ENCODE assay signal across 8 cellular contexts in the genomic region with DNA sequence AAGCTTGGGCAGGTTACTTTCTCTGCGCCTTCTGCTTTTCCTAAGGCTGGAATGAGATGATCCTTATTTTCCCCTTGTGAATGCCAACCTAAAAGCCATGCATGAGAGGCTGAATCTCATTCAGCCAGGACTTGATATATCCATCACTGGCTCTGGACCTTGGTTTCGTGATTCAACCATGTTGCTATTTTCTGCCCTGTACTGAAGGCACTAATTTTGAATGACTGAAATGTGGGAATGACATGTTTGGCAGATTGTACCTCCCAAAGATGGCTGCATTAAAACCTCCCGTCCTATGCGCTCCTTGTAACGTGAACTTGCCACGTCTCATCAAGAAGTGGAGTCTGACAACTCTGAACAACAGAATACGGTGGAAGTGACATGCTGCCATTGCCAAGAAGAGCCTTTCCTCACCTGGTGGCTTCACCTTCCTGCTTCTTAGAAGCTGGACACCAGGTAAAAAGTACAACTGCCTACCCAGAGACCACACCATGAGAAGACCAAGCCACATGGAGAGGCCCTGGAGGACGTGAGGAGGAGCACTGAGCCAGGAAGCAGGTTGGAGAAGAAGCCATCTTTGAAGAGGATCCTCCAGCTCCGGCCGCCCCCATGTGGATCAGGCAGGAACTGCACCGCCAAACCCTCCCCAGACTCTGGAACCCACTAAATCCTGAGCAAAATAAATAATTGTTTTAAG.
DNase-seq lines count a peak whose midpoint lies in the region; ATAC-seq and TF ChIP-seq lines count a peak whose summit lies in the region.

No MANE protein-coding gene starts in this region.

- peak; percentile 90 for TF ChIP-seq CTCF in RWPE2 (IDR thresholded peaks at IDR 0.05; ENCODE audit: poor library complexity, severe bottlenecking)
- peak; percentile 65 to 82 (median 74) for TF ChIP-seq CTCF in gastroesophageal sphincter (IDR thresholded peaks at IDR 0.05)
- TF ChIP-seq CTCF in progenitor cell of endocrine pancreas (IDR thresholded peaks at IDR 0.05; ENCODE audit: unreplicated experiment), result peak; percentile 71

- DNase-seq in CD4-positive, CD25-positive, alpha-beta regulatory T cell, result peak; percentile 19 to 66 (median 37)
- DNase-seq in KG1 (lab: John Stamatoyannopoulos, UW) (peak; percentile 44), RWPE2 (ENCODE audit: low spot score) (no peak), progenitor cell of endocrine pancreas (ENCODE audit: low spot score, unreplicated experiment) (peak; percentile 36), cortex of kidney (lab: John Stamatoyannopoulos, UW) (no peak)
- peak; percentile 31 for DNase-seq in activated gamma-delta T cell treated with anti-CD3 and anti-CD28 coated beads, Interleukin-2, amount 50 U/mL, for 16 hours (ENCODE audit: low read depth)

- no peak for TF ChIP-seq EP300 in gastroesophageal sphincter (IDR thresholded peaks at IDR 0.05)

- no peak for TF ChIP-seq POLR2A in gastroesophageal sphincter (IDR thresholded peaks at IDR 0.05)

- no peaks in the 10 kb centered on the region for H3K9me3 ChIP-seq in CD4-positive, CD25-positive, alpha-beta regulatory T cell (ENCODE audit: control insufficient read depth in 2 of 2, low read length in 2 of 2)
- no peaks in the 10 kb centered on the region for H3K9me3 ChIP-seq in RWPE2 (ENCODE audit: severe bottlenecking)
- no peaks in the 10 kb centered on the region for H3K9me3 ChIP-seq in gastroesophageal sphincter

- H3K27ac ChIP-seq in CD4-positive, CD25-positive, alpha-beta regulatory T cell (ENCODE audit: insufficient read depth, low read length, poor library complexity, severe bottlenecking), result no peak overlapping the region
- no peak overlapping the region for H3K27ac ChIP-seq in RWPE2 (ENCODE audit: poor library complexity, severe bottlenecking)
- H3K27ac ChIP-seq in gastroesophageal sphincter, result peak overlapping the region in 1 of 4 donors; percentile 26

- H3K4me1 ChIP-seq in CD4-positive, CD25-positive, alpha-beta regulatory T cell (ENCODE audit: control insufficient read depth, insufficient read depth, low read length, poor library complexity, severe bottlenecking), result no peaks in the 10 kb centered on the region
- H3K4me1 ChIP-seq in RWPE2 (ENCODE audit: insufficient read depth, poor library complexity, severe bottlenecking), result no peaks in the 10 kb centered on the region
- H3K4me1 ChIP-seq in gastroesophageal sphincter, result peaks cover 0 to 2% (median 0%) of the 10 kb centered on the region in 3 donors

- H3K4me3 ChIP-seq in CD4-positive, CD25-positive, alpha-beta regulatory T cell (ENCODE audit: low read depth, low read length), result no peak overlapping the region
- H3K4me3 ChIP-seq in RWPE2 (ENCODE audit: severe bottlenecking) (no peak overlapping the region), gastroesophageal sphincter (no peak overlapping the region)

- no peaks in the 10 kb centered on the region for H3K36me3 Mint-ChIP-seq in CD4-positive, CD25-positive, alpha-beta regulatory T cell
- H3K36me3 Mint-ChIP-seq in progenitor cell of endocrine pancreas (ENCODE audit: insufficient read depth), result peaks cover 5% of the 10 kb centered on the region

- H3K9me3 Mint-ChIP-seq in CD4-positive, CD25-positive, alpha-beta regulatory T cell, result no peaks in the 10 kb centered on the region
- no peaks in the 10 kb centered on the region for H3K9me3 Mint-ChIP-seq in progenitor cell of endocrine pancreas (ENCODE audit: low read depth)

- WGBS in gastroesophageal sphincter (ENCODE audit: low coverage in 1 of 2), 2 donors, result 64 to 84% methylated on average over 5 to 6 of the region's 11 CpGs

- H3K27me3 ChIP-seq in CD4-positive, CD25-positive, alpha-beta regulatory T cell (ENCODE audit: control insufficient read depth, insufficient read depth, low read length), result peaks cover 4% of the 10 kb centered on the region
- H3K27me3 ChIP-seq in RWPE2 (ENCODE audit: insufficient read depth, poor library complexity, severe bottlenecking), result no peaks in the 10 kb centered on the region
- no peaks in the 10 kb centered on the region for H3K27me3 ChIP-seq in gastroesophageal sphincter

- H3K36me3 ChIP-seq in CD4-positive, CD25-positive, alpha-beta regulatory T cell (ENCODE audit: control insufficient read depth, insufficient read depth, low read length), result no peaks in the 10 kb centered on the region
- H3K36me3 ChIP-seq in RWPE2 (ENCODE audit: low read depth) (peaks cover 52% of the 10 kb centered on the region), gastroesophageal sphincter (peaks cover 0 to 32% of the 10 kb centered on the region in 2 donors)

- peaks cover 11% of the 10 kb centered on the region for H3K27me3 Mint-ChIP-seq in CD4-positive, CD25-positive, alpha-beta regulatory T cell
- H3K27me3 Mint-ChIP-seq in progenitor cell of endocrine pancreas, result no peaks in the 10 kb centered on the region

- no peak overlapping the region for H3K4me3 Mint-ChIP-seq in CD4-positive, CD25-positive, alpha-beta regulatory T cell
- no peak overlapping the region for H3K4me3 Mint-ChIP-seq in progenitor cell of endocrine pancreas (ENCODE audit: low read depth)

- no peak overlapping the region for H3K27ac Mint-ChIP-seq in CD4-positive, CD25-positive, alpha-beta regulatory T cell
- no peak overlapping the region for H3K27ac Mint-ChIP-seq in progenitor cell of endocrine pancreas

- peaks cover 0 to 5% (median 2%) of the 10 kb centered on the region in 4 donors for H3K4me1 Mint-ChIP-seq in CD4-positive, CD25-positive, alpha-beta regulatory T cell
- no peaks in the 10 kb centered on the region for H3K4me1 Mint-ChIP-seq in progenitor cell of endocrine pancreas (ENCODE audit: low read depth)

- peak; percentile 72 to 81 for ATAC-seq in CD4-positive, CD25-positive, alpha-beta regulatory T cell (ENCODE audit: low read depth in 2 of 2)
- ATAC-seq in GM19455 (IDR thresholded peaks at IDR 0.05; ENCODE audit: unreplicated experiment) (peak; percentile 63), RWPE2 (ENCODE audit: low read depth) (peak; percentile 63; the same call in 2 of the 3 replicates), gastroesophageal sphincter (no peak)

Comparison
In these comparisons a context has a peak if more than half of its experiments do, and no peak if none do; other contexts are left out.
1. DNase-seq: peak in CD4-positive, CD25-positive, alpha-beta regulatory T cell (3 of 3), KG1 (single experiment), activated gamma-delta T cell treated with anti-CD3 and anti-CD28 coated beads, Interleukin-2, amount 50 U/mL, for 16 hours (single experiment) and progenitor cell of endocrine pancreas (single experiment); none in RWPE2 (single experiment) and cortex of kidney (single experiment).
2. Peak in every context shown above with its lines, with median percentiles within 50 percentile points of each other: CTCF ChIP-seq.